14 cellular contexts compared by ENCODE assay signal in genomic region chr3:20061331-20061730, GRCh38. TPM values are rescaled to one million over a fixed set of nuclear protein-coding genes. Genes with fewer than 3 reads are reported as not detected.
A peak's percentile ranks its signal among the peaks of the same experiment; 100 is the strongest.
DNase-seq lines count a peak whose midpoint lies in the region; ATAC-seq lines count a peak whose summit lies in the region.
"Had no signal": no experiment of that assay in that cellular context is flagged by ENCODE, and none has a peak within 500 bp of the region (broad histone marks: within the 10 kb centered on the region; RNA-seq: fewer than 3 reads in every experiment).

No MANE protein-coding gene starts in this region.

- peak overlapping the region; percentile 63 for H3K4me3 Mint-ChIP-seq in activated CD8-positive, alpha-beta memory T cell treated with anti-CD3 and anti-CD28 coated beads, Interleukin-2, amount 10 ng/mL, durations not matched to agents 7 days and 5 days
- H3K4me3 Mint-ChIP-seq in dendritic cell treated with granulocyte-macrophage colony-stimulating factor and Interleukin-4, amounts not matched to agents 40 ng/mL and 50 ng/mL, for 4 days: peak overlapping the region; percentile 59
- H3K4me3 Mint-ChIP-seq: activated naive CD4-positive, alpha-beta T cell treated with anti-CD3 and anti-CD28 coated beads, Interleukin-2, amount 50 U/mL, for 24 hours had no signal

- no peak for DNase-seq in activated CD8-positive, alpha-beta memory T cell treated with anti-CD3 and anti-CD28 coated beads, Interleukin-2, amount 10 ng/mL, durations not matched to agents 7 days and 5 days
- no peak for DNase-seq in activated CD8-positive, alpha-beta memory T cell treated with anti-CD3 and anti-CD28 coated beads for 24 hours
- no peak for DNase-seq in substantia nigra (lab: John Stamatoyannopoulos, UW)
- no peak for DNase-seq in 8988T
- DNase-seq in iPS-NIHi7 (ENCODE audit: extremely low spot score): no peak
- DNase-seq: RPMI8226; stimulated activated naive CD4-positive, alpha-beta T cell had no signal

- peak overlapping the region; percentile 5 for H3K27ac ChIP-seq in substantia nigra (ENCODE audit: low read depth, low read length, poor library complexity, severe bottlenecking)

- H3K27ac Mint-ChIP-seq in activated CD8-positive, alpha-beta memory T cell treated with anti-CD3 and anti-CD28 coated beads, Interleukin-2, amount 10 ng/mL, durations not matched to agents 7 days and 5 days: peak overlapping the region; percentile 77
- H3K27ac Mint-ChIP-seq in dendritic cell treated with granulocyte-macrophage colony-stimulating factor and Interleukin-4, amounts not matched to agents 40 ng/mL and 50 ng/mL, for 4 days: peak overlapping the region; percentile 82
- H3K27ac Mint-ChIP-seq: activated naive CD4-positive, alpha-beta T cell treated with anti-CD3 and anti-CD28 coated beads, Interleukin-2, amount 50 U/mL, for 24 hours; progenitor cell of endocrine pancreas had no signal

- peaks cover 50% of the 10 kb centered on the region for H3K4me1 Mint-ChIP-seq in activated CD8-positive, alpha-beta memory T cell treated with anti-CD3 and anti-CD28 coated beads, Interleukin-2, amount 10 ng/mL, durations not matched to agents 7 days and 5 days
- H3K4me1 Mint-ChIP-seq in dendritic cell treated with granulocyte-macrophage colony-stimulating factor and Interleukin-4, amounts not matched to agents 40 ng/mL and 50 ng/mL, for 4 days (ENCODE audit: low read depth): peaks cover 25% of the 10 kb centered on the region

- intact Hi-C loops in dendritic cell treated with granulocyte-macrophage colony-stimulating factor and Interleukin-4, amounts not matched to agents 40 ng/mL and 50 ng/mL, for 4 days (cut with micrococcal nuclease): loop anchor here (5.0 kb wide), 1 partner anchor 114 kb away; the partner anchor contains the start of gene RAB5A

- H3K27me3 Mint-ChIP-seq in activated CD8-positive, alpha-beta memory T cell treated with anti-CD3 and anti-CD28 coated beads, Interleukin-2, amount 10 ng/mL, durations not matched to agents 7 days and 5 days: no peaks in the 10 kb centered on the region
- no peaks in the 10 kb centered on the region for H3K27me3 Mint-ChIP-seq in dendritic cell treated with granulocyte-macrophage colony-stimulating factor and Interleukin-4, amounts not matched to agents 40 ng/mL and 50 ng/mL, for 4 days
- H3K27me3 Mint-ChIP-seq: activated naive CD4-positive, alpha-beta T cell treated with anti-CD3 and anti-CD28 coated beads, Interleukin-2, amount 50 U/mL, for 24 hours; IgD-negative memory B cell; progenitor cell of endocrine pancreas had no signal

- H3K36me3 Mint-ChIP-seq in activated CD8-positive, alpha-beta memory T cell treated with anti-CD3 and anti-CD28 coated beads, Interleukin-2, amount 10 ng/mL, durations not matched to agents 7 days and 5 days: peaks cover 24% of the 10 kb centered on the region
- no peaks in the 10 kb centered on the region for H3K36me3 Mint-ChIP-seq in dendritic cell treated with granulocyte-macrophage colony-stimulating factor and Interleukin-4, amounts not matched to agents 40 ng/mL and 50 ng/mL, for 4 days (ENCODE audit: low read depth)

- no peak for ATAC-seq in activated CD8-positive, alpha-beta memory T cell treated with anti-CD3 and anti-CD28 coated beads, Interleukin-2, amount 10 ng/mL, durations not matched to agents 7 days and 5 days
- peak; percentile 30 for ATAC-seq in HG03432 (IDR thresholded peaks at IDR 0.05; ENCODE audit: unreplicated experiment)
- no peak for ATAC-seq in HG03457 (IDR thresholded peaks at IDR 0.05; ENCODE audit: unreplicated experiment)

- CTCF ChIA-PET in activated CD8-positive, alpha-beta memory T cell treated with anti-CD3 and anti-CD28 coated beads, Interleukin-2, amount 10 ng/mL, durations not matched to agents 7 days and 5 days (lab: Charles Lee): no interaction called here

- H3K9me3 Mint-ChIP-seq in activated CD8-positive, alpha-beta memory T cell treated with anti-CD3 and anti-CD28 coated beads, Interleukin-2, amount 10 ng/mL, durations not matched to agents 7 days and 5 days (ENCODE audit: low read depth): no peaks in the 10 kb centered on the region
- H3K9me3 Mint-ChIP-seq in dendritic cell treated with granulocyte-macrophage colony-stimulating factor and Interleukin-4, amounts not matched to agents 40 ng/mL and 50 ng/mL, for 4 days: no peaks in the 10 kb centered on the region
- H3K9me3 Mint-ChIP-seq: activated naive CD4-positive, alpha-beta T cell treated with anti-CD3 and anti-CD28 coated beads, Interleukin-2, amount 50 U/mL, for 24 hours; IgD-negative memory B cell had no signal

RNA-seq across cellular contexts. Expression of gene KAT2B, which starts 21.1 kb away (rescaled TPM):
- total RNA-seq in activated CD8-positive, alpha-beta memory T cell treated with anti-CD3 and anti-CD28 coated beads, Interleukin-2, amount 10 ng/mL, durations not matched to agents 7 days and 5 days: 100 to 1,000 TPM in 1 of 2 experiments, 10 to 100 TPM in 1; 98.2 to 120 TPM

RNA-seq across cellular contexts. Expression of gene PP2D1, which starts 49.3 kb away (rescaled TPM):
- not detected for total RNA-seq in activated CD8-positive, alpha-beta memory T cell treated with anti-CD3 and anti-CD28 coated beads, Interleukin-2, amount 10 ng/mL, durations not matched to agents 7 days and 5 days
- total RNA-seq: frontal cortex, progenitor cell of endocrine pancreas had no signal
